ENCODE assay signal across 24 cellular contexts in genomic region chr4:75087865-75088264, GRCh38.
DNase-seq lines count a peak whose midpoint lies in the region; ATAC-seq lines count a peak whose summit lies in the region.
"Had no signal": no experiment of that assay in that cellular context is flagged by ENCODE, and none has a peak within 500 bp of the region (broad histone marks: within the 10 kb centered on the region; RNA-seq: fewer than 3 reads in every experiment).

No MANE protein-coding gene starts in this region.

- H3K9me3 Mint-ChIP-seq in stimulated activated naive CD8-positive, alpha-beta T cell treated with anti-CD3 and anti-CD28 coated beads, Interleukin-15, amount 100 ng/mL, for 72 hours = peaks cover 9 to 14% of the 10 kb centered on the region in 2 donors
- H3K9me3 Mint-ChIP-seq: GM23338 had no signal

- H3K27me3 Mint-ChIP-seq in stimulated activated naive CD8-positive, alpha-beta T cell treated with anti-CD3 and anti-CD28 coated beads, Interleukin-15, amount 100 ng/mL, for 72 hours = no peaks in the 10 kb centered on the region
- H3K27me3 Mint-ChIP-seq: activated CD4-positive, alpha-beta T cell treated with anti-CD3 and anti-CD28 coated beads for 36 hours; natural killer cell treated with Interleukin-12 subunit alpha and Interleukin-12 subunit beta and Interleukin-15 and Interleukin-18, amount 100 ng/mL, for 72 hours had no signal

- H3K27ac Mint-ChIP-seq in stimulated activated naive CD8-positive, alpha-beta T cell treated with anti-CD3 and anti-CD28 coated beads, Interleukin-15, amount 100 ng/mL, for 72 hours = no peak overlapping the region
- H3K27ac Mint-ChIP-seq: activated CD4-positive, alpha-beta T cell treated with anti-CD3 and anti-CD28 coated beads for 36 hours; GM23338; natural killer cell treated with Interleukin-12 subunit alpha and Interleukin-12 subunit beta and Interleukin-15 and Interleukin-18, amount 100 ng/mL, for 72 hours had no signal

- ATAC-seq in GM18511 (IDR thresholded peaks at IDR 0.05; ENCODE audit: unreplicated experiment) (peak; percentile 68), GM19455 (IDR thresholded peaks at IDR 0.05; ENCODE audit: unreplicated experiment) (peak; percentile 80), HG02852 (IDR thresholded peaks at IDR 0.05; ENCODE audit: unreplicated experiment) (peak; percentile 84), HG03520 (IDR thresholded peaks at IDR 0.05; ENCODE audit: unreplicated experiment) (peak; percentile 92)
- ATAC-seq in stimulated activated naive CD8-positive, alpha-beta T cell treated with anti-CD3 and anti-CD28 coated beads, Interleukin-15, amount 100 ng/mL, for 72 hours = no peak
- ATAC-seq: activated CD4-positive, alpha-beta T cell treated with anti-CD3 and anti-CD28 coated beads for 36 hours; GM23338; natural killer cell treated with Interleukin-12 subunit alpha and Interleukin-12 subunit beta and Interleukin-15 and Interleukin-18, amount 100 ng/mL, for 72 hours had no signal

- DNase-seq in mesenteric fat pad (ENCODE audit: low spot score) = no peak
- DNase-seq in GOT3 (lab: John Stamatoyannopoulos, UW) = no peak
- no peak for DNase-seq in activated gamma-delta T cell treated with Interleukin-2 at 50 U/mL for 16 hours
- DNase-seq in stimulated activated naive CD8-positive, alpha-beta T cell treated with anti-CD3 and anti-CD28 coated beads, Interleukin-15, amount 100 ng/mL, for 72 hours = no peak
- DNase-seq: activated CD4-positive, alpha-beta T cell treated with anti-CD3 and anti-CD28 coated beads for 36 hours; activated CD8-positive, alpha-beta memory T cell treated with anti-CD3 and anti-CD28 coated beads, Interleukin-2, amount 50 U/mL, for 4 hours; activated effector memory CD4-positive, alpha-beta T cell treated with anti-CD3 and anti-CD28 coated beads, Interleukin-2, amount 50 U/mL, for 16 hours; adrenal gland; dermis blood vessel endothelial cell; DMS53; Kasumi-1; mesendoderm; NCI-H1092; NCI-H2081; NCI-H524; SHP77; stimulated activated CD4-positive, alpha-beta T cell treated with anti-CD3 and anti-CD28 coated beads, Interleukin-1b, Interleukin-23, amount 100 ng/mL, for 48 hours; stimulated activated naive CD4-positive, alpha-beta T cell had no signal

- no peaks in the 10 kb centered on the region for H3K4me1 Mint-ChIP-seq in stimulated activated naive CD8-positive, alpha-beta T cell treated with anti-CD3 and anti-CD28 coated beads, Interleukin-15, amount 100 ng/mL, for 72 hours
- H3K4me1 Mint-ChIP-seq: activated CD4-positive, alpha-beta T cell treated with anti-CD3 and anti-CD28 coated beads for 36 hours had no signal

- H3K4me3 Mint-ChIP-seq in stimulated activated naive CD8-positive, alpha-beta T cell treated with anti-CD3 and anti-CD28 coated beads, Interleukin-15, amount 100 ng/mL, for 72 hours = no peak overlapping the region
- H3K4me3 Mint-ChIP-seq: activated CD4-positive, alpha-beta T cell treated with anti-CD3 and anti-CD28 coated beads for 36 hours; GM23338; natural killer cell treated with Interleukin-12 subunit alpha and Interleukin-12 subunit beta and Interleukin-15 and Interleukin-18, amount 100 ng/mL, for 72 hours had no signal
